Comparison of ENCODE assay signal across 8 cellular contexts in the genomic region with DNA sequence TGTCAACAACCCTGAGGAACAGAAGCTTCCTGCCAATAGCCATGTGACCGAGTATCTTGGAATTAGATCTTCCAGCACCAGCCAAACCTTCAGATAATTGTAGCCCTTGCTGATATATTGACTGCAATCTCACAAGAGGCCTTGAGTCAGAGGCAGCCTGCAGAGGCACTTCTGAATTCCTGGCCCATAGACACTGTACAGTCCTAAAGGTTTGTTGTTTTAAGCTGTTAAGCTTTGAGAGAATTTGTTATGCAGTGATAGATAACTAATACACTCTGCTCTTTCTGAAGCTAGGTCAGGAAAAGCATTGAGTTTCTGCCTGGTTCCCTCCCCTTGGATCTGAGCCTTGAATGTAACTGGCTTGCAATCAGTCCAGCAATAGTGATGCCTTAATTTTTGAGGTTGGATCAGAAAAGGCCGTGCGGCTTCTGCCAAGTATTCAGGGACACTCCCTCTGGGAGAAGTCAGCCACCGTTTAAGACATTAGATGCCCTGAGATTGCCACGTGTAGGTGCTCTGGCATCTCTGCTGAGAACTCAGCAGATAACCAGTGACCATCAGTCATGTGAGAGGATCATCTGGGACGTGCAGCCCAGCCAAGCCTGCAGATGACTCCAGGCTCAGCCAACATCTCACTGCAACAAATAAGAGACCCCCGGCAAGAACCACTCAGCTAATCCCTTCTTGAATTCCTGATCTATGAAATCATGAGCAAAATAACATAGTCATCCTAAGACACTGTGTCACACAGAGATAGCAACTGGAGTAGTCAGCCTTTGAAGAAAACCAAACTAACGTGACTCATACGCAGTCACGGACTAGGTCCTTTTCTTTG.
DNase-seq lines count a peak whose midpoint lies in the region; ATAC-seq and TF ChIP-seq lines count a peak whose summit lies in the region.

No MANE protein-coding gene starts in this region.

- H3K27me3 ChIP-seq in gastrocnemius medialis = no peaks in the 10 kb centered on the region

- no peaks in the 10 kb centered on the region for H3K9me3 ChIP-seq in gastrocnemius medialis

- H3K9me3 Mint-ChIP-seq in activated T-cell treated with anti-CD3 and anti-CD28 coated beads, Interleukin-2, amount 50 U/mL, for 72 hours = no peaks in the 10 kb centered on the region

- in situ Hi-C loops in gastrocnemius medialis (cut with MboI; ENCODE audit: low sequenced_read_pairs in 4 of 4) = loop anchor here in 1 of 4 donors (5.0 to 25.0 kb wide), 2 partner anchors 47 to 307 kb away; no protein-coding TSS in a partner anchor

- no peaks in the 10 kb centered on the region for H3K36me3 Mint-ChIP-seq in activated T-cell treated with anti-CD3 and anti-CD28 coated beads, Interleukin-2, amount 50 U/mL, for 72 hours (ENCODE audit: insufficient read depth in 2 of 2)

- peaks cover 43 to 66% of the 10 kb centered on the region in 2 donors for H3K4me1 ChIP-seq in gastrocnemius medialis

- H3K27me3 Mint-ChIP-seq in activated T-cell treated with anti-CD3 and anti-CD28 coated beads, Interleukin-2, amount 50 U/mL, for 72 hours (ENCODE audit: low read depth) = peaks cover 11% of the 10 kb centered on the region

- H3K4me3 Mint-ChIP-seq in activated T-cell treated with anti-CD3 and anti-CD28 coated beads, Interleukin-2, amount 50 U/mL, for 72 hours = no peak overlapping the region

- H3K4me3 ChIP-seq in gastrocnemius medialis = no peak overlapping the region

- TF ChIP-seq POLR2A in gastrocnemius medialis (IDR thresholded peaks at IDR 0.05) = peak in 1 of 2 donors; percentile 1

- peak overlapping the region; percentile 88 to 94 (median 90) for H3K27ac ChIP-seq in gastrocnemius medialis

- ATAC-seq in SK-N-SH treated with all-trans-retinoic acid at 6 μM for 48 hours = peak; percentile 87
- peak; percentile 73 to 75 for ATAC-seq in gastrocnemius medialis
- ATAC-seq in HG03039 (IDR thresholded peaks at IDR 0.05; ENCODE audit: unreplicated experiment) = no peak
- ATAC-seq in HG02970 (IDR thresholded peaks at IDR 0.05; ENCODE audit: low FRiP score, unreplicated experiment) = no peak
- ATAC-seq in activated T-cell treated with anti-CD3 and anti-CD28 coated beads, Interleukin-2, amount 50 U/mL, for 72 hours (replicated peaks in 1 of 2) = no peak

- no peak overlapping the region for H3K27ac Mint-ChIP-seq in activated T-cell treated with anti-CD3 and anti-CD28 coated beads, Interleukin-2, amount 50 U/mL, for 72 hours

- DNase-seq in GM04503 (ENCODE audit: low read depth) = peak; percentile 99
- peak; percentile 100 for DNase-seq in glomerular visceral epithelial cell (ENCODE audit: extremely low spot score)
- DNase-seq in gastrocnemius medialis = peak; percentile 88 to 94
- no peak for DNase-seq in effector CD4-positive, alpha-beta T cell
- no peak for DNase-seq in activated T-cell treated with anti-CD3 and anti-CD28 coated beads, Interleukin-2, amount 50 U/mL, for 72 hours

- TF ChIP-seq CTCF in gastrocnemius medialis (IDR thresholded peaks at IDR 0.05 in 4 of 5, conservative IDR thresholded peaks at IDR 0.05 in 1 of 5) = peak in 1 of 5 experiments; percentile 26

- no peaks in the 10 kb centered on the region for H3K4me1 Mint-ChIP-seq in activated T-cell treated with anti-CD3 and anti-CD28 coated beads, Interleukin-2, amount 50 U/mL, for 72 hours (ENCODE audit: low read depth)

- no peaks in the 10 kb centered on the region for H3K36me3 ChIP-seq in gastrocnemius medialis

- intact Hi-C loops in gastrocnemius medialis (cut with DNase I; ENCODE audit: low total_unique reads) = loop anchor here (1.0 to 10.0 kb wide), 8 partner anchors 44 to 590 kb away; no protein-coding TSS in a partner anchor

TF ChIP-seq in SK-N-SH treated with all-trans-retinoic acid at 6 μM for 48 hours, 23 proteins besides CTCF, POLR2A, EP300 and RAD21:
- 0 out of 2 replicates have a peak, but pooled peaks have one; percentile 8 for TF ChIP-seq ISL1 (CRISPR knock-in tag; IDR thresholded peaks at IDR 0.05)
- TF ChIP-seq, protein P1, sequence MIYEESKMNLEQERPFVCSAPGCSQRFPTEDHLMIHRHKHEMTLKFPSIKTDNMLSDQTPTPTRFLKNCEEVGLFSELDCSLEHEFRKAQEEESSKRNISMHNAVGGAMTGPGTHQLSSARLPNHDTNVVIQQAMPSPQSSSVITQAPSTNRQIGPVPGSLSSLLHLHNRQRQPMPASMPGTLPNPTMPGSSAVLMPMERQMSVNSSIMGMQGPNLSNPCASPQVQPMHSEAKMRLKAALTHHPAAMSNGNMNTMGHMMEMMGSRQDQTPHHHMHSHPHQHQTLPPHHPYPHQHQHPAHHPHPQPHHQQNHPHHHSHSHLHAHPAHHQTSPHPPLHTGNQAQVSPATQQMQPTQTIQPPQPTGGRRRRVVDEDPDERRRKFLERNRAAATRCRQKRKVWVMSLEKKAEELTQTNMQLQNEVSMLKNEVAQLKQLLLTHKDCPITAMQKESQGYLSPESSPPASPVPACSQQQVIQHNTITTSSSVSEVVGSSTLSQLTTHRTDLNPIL (CRISPR knock-in tag; IDR thresholded peaks at IDR 0.05; ENCODE audit: low read depth) = peak; percentile 47; the same call in 1 of the 2 replicates
- no peak for TF ChIP-seq ARNTL (CRISPR knock-in tag; IDR thresholded peaks at IDR 0.05; ENCODE audit: borderline replicate concordance, low read depth)
TF ChIP-seq in SK-N-SH treated with all-trans-retinoic acid at 6 μM for 48 hours: peak in this region for 2.

Comparison
In these comparisons a context has a peak if more than half of its experiments do, and no peak if none do; other contexts are left out.
1. DNase-seq: peak in GM04503 (single experiment), glomerular visceral epithelial cell (single experiment) and gastrocnemius medialis (2 of 2); none in effector CD4-positive, alpha-beta T cell (single experiment) and activated T-cell treated with anti-CD3 and anti-CD28 coated beads, Interleukin-2, amount 50 U/mL, for 72 hours (0 of 2).
2. ATAC-seq: peak in SK-N-SH treated with all-trans-retinoic acid at 6 μM for 48 hours (single experiment) and gastrocnemius medialis (2 of 2); none in HG03039 (single experiment), HG02970 (single experiment) and activated T-cell treated with anti-CD3 and anti-CD28 coated beads, Interleukin-2, amount 50 U/mL, for 72 hours (0 of 2).